In the genomic region with DNA sequence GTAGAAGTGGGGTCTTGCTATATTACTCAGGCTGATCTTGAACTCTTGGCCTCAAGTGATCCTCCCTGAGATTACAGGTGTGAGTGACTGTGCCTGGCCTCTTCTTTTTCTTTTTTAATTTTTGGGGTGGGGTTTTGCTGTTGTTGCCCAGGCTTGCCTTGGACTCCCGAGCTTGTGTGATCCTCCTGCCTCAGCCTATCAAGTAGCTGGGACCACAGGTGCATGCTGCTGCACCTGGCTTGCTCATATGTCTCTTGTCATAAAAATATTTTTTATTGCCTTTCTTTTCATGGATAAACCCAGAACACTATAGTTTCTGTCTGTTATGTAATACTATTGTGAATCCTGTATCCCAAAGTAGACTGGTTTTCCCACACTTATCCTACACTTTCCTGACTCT, we compare ENCODE assay signal across 28 cellular contexts. TPM values are rescaled to one million over a fixed set of nuclear protein-coding genes. Genes with fewer than 3 reads are reported as not detected.
"Had no signal": no experiment of that assay in that cellular context is flagged by ENCODE, and none has a peak within 500 bp of the region (broad histone marks: within the 10 kb centered on the region; RNA-seq: fewer than 3 reads in every experiment).

No MANE protein-coding gene starts in this region.

- H3K4me3 Mint-ChIP-seq: activated naive CD8-positive, alpha-beta T cell; activated T-cell treated with anti-CD3 and anti-CD28 coated beads, Interleukin-2, amount 50 U/mL, for 4 hours; naive thymus-derived CD4-positive, alpha-beta T cell; neural crest cell; T-cell had no signal

- H3K9me3 Mint-ChIP-seq: activated T-cell treated with anti-CD3 and anti-CD28 coated beads, Interleukin-2, amount 50 U/mL, for 4 hours; activated T-helper 2 cell treated with anti-CD3 and anti-CD28 coated beads, Interferon-gamma antibody, Interleukin-2, Interleukin-4, amounts not matched to agents 10 μg/mL and 5 μg/mL and 100 μg/mL, durations not matched to agents 14 hours and 24 hours and 36 hours; naive thymus-derived CD4-positive, alpha-beta T cell; neural crest cell; T-cell had no signal

- H3K27ac ChIP-seq: adrenal gland, ascending aorta, brain microvascular endothelial cell, esophagus muscularis mucosa, gastrocnemius medialis, heart right ventricle, lower lobe of right lung, sigmoid colon, thoracic aorta, upper lobe of left lung had no signal

- DNase-seq: activated CD4-positive, alpha-beta T cell treated with anti-CD3 and anti-CD28 coated beads, Interleukin-2, amount 50 U/mL, for 48 hours; activated CD8-positive, alpha-beta memory T cell treated with anti-CD3 and anti-CD28 coated beads, Interleukin-2, amount 50 U/mL, for 48 hours; activated naive CD4-positive, alpha-beta T cell; activated T-cell treated with anti-CD3 and anti-CD28 coated beads, Interleukin-2, amount 50 U/mL, for 4 hours; adrenal gland; brain microvascular endothelial cell; central memory CD4-positive, alpha-beta T cell; dermis blood vessel endothelial cell; effector CD8-positive, alpha-beta T cell; gastrocnemius medialis; heart right ventricle; lower lobe of right lung; naive thymus-derived CD4-positive, alpha-beta T cell; retina; sigmoid colon; stimulated activated CD4-positive, alpha-beta T cell treated with anti-CD3 and anti-CD28 coated beads, Interleukin-4, amount 100 ng/mL, for 1 hour; stimulated activated naive CD4-positive, alpha-beta T cell; T-cell; T-helper 9 cell; upper lobe of left lung had no signal

- H3K27me3 Mint-ChIP-seq: activated naive CD8-positive, alpha-beta T cell; naive thymus-derived CD4-positive, alpha-beta T cell; T-cell had no signal

- H3K36me3 ChIP-seq: adrenal gland, thoracic aorta had no signal

- H3K4me1 ChIP-seq: heart right ventricle, lower lobe of right lung, upper lobe of left lung had no signal

- H3K4me2 ChIP-seq: smooth muscle cell had no signal

- H3K4me3 ChIP-seq: adrenal gland, ascending aorta, esophagus muscularis mucosa, gastrocnemius medialis, heart right ventricle, lower lobe of right lung, sigmoid colon, smooth muscle cell, thoracic aorta, upper lobe of left lung had no signal

- H3K4me1 Mint-ChIP-seq: T-cell had no signal

- H3K9me3 ChIP-seq: adrenal gland, ascending aorta, esophagus muscularis mucosa, gastrocnemius medialis, heart right ventricle, lower lobe of right lung, sigmoid colon, thoracic aorta, upper lobe of left lung had no signal

- H3K27me3 ChIP-seq: adrenal gland, ascending aorta, brain microvascular endothelial cell, esophagus muscularis mucosa, gastrocnemius medialis, heart right ventricle, sigmoid colon, upper lobe of left lung had no signal

- H3K27ac Mint-ChIP-seq: activated naive CD8-positive, alpha-beta T cell; activated T-helper 2 cell treated with anti-CD3 and anti-CD28 coated beads, Interferon-gamma antibody, Interleukin-2, Interleukin-4, amounts not matched to agents 10 μg/mL and 5 μg/mL and 100 μg/mL, durations not matched to agents 14 hours and 24 hours and 36 hours had no signal

RNA-seq across cellular contexts. Expression of a gene that starts 26.1 kb away (rescaled TPM):
- total RNA-seq: ascending aorta, gastrocnemius medialis, omental fat pad, thoracic aorta had no signal
